In the genomic region with DNA sequence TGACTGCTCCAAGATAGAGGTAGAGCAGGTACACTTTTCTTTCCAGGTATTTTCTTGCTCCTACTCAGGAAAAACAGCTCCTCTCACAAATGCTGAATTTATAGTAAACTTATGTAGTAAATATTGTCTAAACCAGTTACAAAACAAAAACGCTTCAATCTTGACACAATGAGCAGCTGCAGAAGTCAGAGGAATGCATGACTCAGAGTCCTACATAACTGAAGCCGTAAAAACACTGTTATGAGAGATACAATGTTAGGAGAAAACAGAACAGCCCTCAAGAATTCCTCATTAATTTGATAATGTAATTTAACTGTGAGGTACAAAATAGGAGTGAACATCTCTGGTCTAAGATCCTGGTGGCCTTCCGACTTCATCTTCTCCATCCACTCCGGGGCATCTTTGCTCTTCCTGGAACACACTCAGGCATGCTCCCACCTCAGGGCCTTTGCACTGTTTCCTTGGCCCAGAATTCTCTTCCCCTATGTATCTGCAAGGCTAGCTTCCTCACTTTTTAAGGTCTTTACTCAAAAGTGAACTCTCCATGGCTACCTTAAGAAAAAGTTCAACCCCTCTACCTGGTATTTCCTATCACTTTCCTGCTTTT, we compare ENCODE assay signal across 10 cellular contexts.
A peak's percentile ranks its signal among the peaks of the same experiment; 100 is the strongest.
DNase-seq lines count a peak whose midpoint lies in the region; ATAC-seq, FAIRE-seq and TF ChIP-seq lines count a peak whose summit lies in the region.
"Had no signal": no experiment of that assay in that cellular context is flagged by ENCODE, and none has a peak within 500 bp of the region (broad histone marks: within the 10 kb centered on the region; RNA-seq: fewer than 3 reads in every experiment).

No MANE protein-coding gene starts in this region.

- no peak overlapping the region for H3K4me3 Mint-ChIP-seq in endodermal cell

- intact Hi-C loops in stomach (cut with DNase I; ENCODE audit: low total_unique reads) (no loop called here), posterior vena cava (cut with DNase I) (no loop called here)

- H3K4me2 ChIP-seq in Karpas-422 (ENCODE audit: low read depth, low read length, poor library complexity, severe bottlenecking) = no peak overlapping the region
- peak overlapping the region; percentile 65 for H3K4me2 ChIP-seq in keratinocyte (ENCODE audit: control insufficient read depth, extremely low read depth, insufficient read depth, low read depth, low read length)

- dilution Hi-C loops in keratinocyte (cut with MboI; ENCODE audit: extremely low pct_ligation_motif_present, low sequenced_read_pairs) = no loop called here

- H3K27me3 ChIP-seq in Karpas-422 (ENCODE audit: low read length) = no peaks in the 10 kb centered on the region
- no peaks in the 10 kb centered on the region for H3K27me3 ChIP-seq in keratinocyte (ENCODE audit: control insufficient read depth, extremely low read depth, insufficient read depth, low read length)
- H3K27me3 ChIP-seq in stomach = no peaks in the 10 kb centered on the region
- H3K27me3 ChIP-seq in endodermal cell (ENCODE audit: control insufficient read depth, insufficient read depth, low read length, poor library complexity, severe bottlenecking) = no peaks in the 10 kb centered on the region

- TF ChIP-seq CTCF in keratinocyte (optimal IDR thresholded peaks at IDR 0.05 in 1 of 3, IDR thresholded peaks at IDR 0.05 in 1 of 3, conservative IDR thresholded peaks at IDR 0.05 in 1 of 3; ENCODE audit: extremely low read depth in 1 of 3, insufficient read depth in 2 of 3, low read length in 3 of 3) (no peak), stomach (IDR thresholded peaks at IDR 0.05) (no peak), endodermal cell (conservative IDR thresholded peaks at IDR 0.05) (no peak)

- no peaks in the 10 kb centered on the region for H3K9me2 ChIP-seq in Karpas-422 (replicated peaks; ENCODE audit: insufficient read depth, low read length)

- DNase-seq in Karpas-422 (peak; percentile 12), caudate nucleus (lab: John Stamatoyannopoulos, UW) (no peak), keratinocyte (ENCODE audit: low read depth, low spot score) (no peak), stomach (no peak), posterior vena cava (ENCODE audit: low spot score) (no peak), pons (ENCODE audit: low spot score) (no peak), endodermal cell (no peak)
- DNase-seq: activated CD4-positive, CD25-positive, alpha-beta regulatory T cell; NCI-H2107 had no signal

- H3K4me3 ChIP-seq in Karpas-422 (ENCODE audit: low read length) = no peak overlapping the region
- H3K4me3 ChIP-seq in keratinocyte (ENCODE audit: control insufficient read depth in 2 of 3, extremely low read depth in 1 of 3, insufficient read depth in 2 of 3, low read depth in 1 of 3, low read length in 3 of 3) = no peak overlapping the region
- no peak overlapping the region for H3K4me3 ChIP-seq in stomach
- no peak overlapping the region for H3K4me3 ChIP-seq in endodermal cell (ENCODE audit: low read length)

- H3K27ac ChIP-seq in Karpas-422 (ENCODE audit: low read length) (no peak overlapping the region), caudate nucleus (ENCODE audit: low read depth, low read length) (peak overlapping the region; percentile 38), keratinocyte (ENCODE audit: control insufficient read depth, insufficient read depth, low read length) (peak overlapping the region; percentile 52), stomach (peak overlapping the region in 4 of 5 donors; percentile 48 to 74 (median 59)), endodermal cell (ENCODE audit: low read depth, low read length) (no peak overlapping the region)

- H2AFZ ChIP-seq in Karpas-422 (ENCODE audit: low read length) = no peak overlapping the region
- H2AFZ ChIP-seq in keratinocyte (ENCODE audit: control insufficient read depth, low read length) = no peak overlapping the region

- H3K36me3 ChIP-seq in Karpas-422 (ENCODE audit: insufficient read depth, low read length) (no peaks in the 10 kb centered on the region), keratinocyte (ENCODE audit: control insufficient read depth in 2 of 2, extremely low read depth in 1 of 2, insufficient read depth in 2 of 2, low read length in 2 of 2) (peaks cover 0 to 3% of the 10 kb centered on the region in 2 experiments), stomach (no peaks in the 10 kb centered on the region), endodermal cell (ENCODE audit: control insufficient read depth, insufficient read depth, low read length) (peaks cover 26% of the 10 kb centered on the region)

- ATAC-seq in GM21825 (IDR thresholded peaks at IDR 0.05; ENCODE audit: unreplicated experiment) = no peak

- no peaks in the 10 kb centered on the region for H3K27me3 Mint-ChIP-seq in endodermal cell (ENCODE audit: insufficient read depth)

- H3K4me1 ChIP-seq in Karpas-422 (ENCODE audit: low read length) = peaks cover 20% of the 10 kb centered on the region
- H3K4me1 ChIP-seq in keratinocyte (ENCODE audit: control insufficient read depth, extremely low read depth, insufficient read depth, low read length) = peaks cover 22% of the 10 kb centered on the region
- peaks cover 9 to 54% (median 31%) of the 10 kb centered on the region in 4 donors for H3K4me1 ChIP-seq in stomach
- peaks cover 5% of the 10 kb centered on the region for H3K4me1 ChIP-seq in endodermal cell (ENCODE audit: control insufficient read depth, insufficient read depth, low read length)

- FAIRE-seq in keratinocyte (lab: Jason Lieb, UNC) = peak; percentile 79

- H3K9ac ChIP-seq in Karpas-422 (ENCODE audit: low read length) (no peak overlapping the region), keratinocyte (ENCODE audit: control insufficient read depth, extremely low read depth, insufficient read depth, low read length) (peak overlapping the region; percentile 28), endodermal cell (ENCODE audit: extremely low read depth, low read length, poor library complexity, severe bottlenecking) (no peak overlapping the region)

- H3K79me2 ChIP-seq in Karpas-422 (ENCODE audit: low read length) (peaks cover 9% of the 10 kb centered on the region; the same call in 1 of the 2 replicates), keratinocyte (ENCODE audit: control insufficient read depth, insufficient read depth, low read length) (no peaks in the 10 kb centered on the region)

- H3K27ac Mint-ChIP-seq in endodermal cell = no peak overlapping the region

- TF ChIP-seq EP300 in stomach (IDR thresholded peaks at IDR 0.05) = no peak

- H3K9me1 ChIP-seq in keratinocyte (ENCODE audit: control insufficient read depth, extremely low read depth, insufficient read depth, low read length) = no peaks in the 10 kb centered on the region

- WGBS in stomach, 5 donors = 59 to 70% (median 66%) methylated on average over 4 of the region's 4 CpGs
- 96% methylated on average over 3 to 4 of the region's 4 CpGs for WGBS in endodermal cell (ENCODE audit: insufficient coverage in 1 of 2, insufficient read length in 1 of 2), 2 experiments

- H3K9me3 ChIP-seq in Karpas-422 (ENCODE audit: low read length) (no peaks in the 10 kb centered on the region), keratinocyte (ENCODE audit: control insufficient read depth, low read depth, low read length) (no peaks in the 10 kb centered on the region), stomach (no peaks in the 10 kb centered on the region), endodermal cell (ENCODE audit: control insufficient read depth, low read length) (no peaks in the 10 kb centered on the region)

- H3K9me3 Mint-ChIP-seq in endodermal cell = no peaks in the 10 kb centered on the region

- H3K36me3 Mint-ChIP-seq in endodermal cell (ENCODE audit: low read depth) = peaks cover 12% of the 10 kb centered on the region

- H4K20me1 ChIP-seq in Karpas-422 (ENCODE audit: insufficient read depth, low read depth, low read length) (no peaks in the 10 kb centered on the region), keratinocyte (ENCODE audit: control insufficient read depth, extremely low read depth, insufficient read depth, low read length) (no peaks in the 10 kb centered on the region)

- peaks cover 39% of the 10 kb centered on the region for H3K4me1 Mint-ChIP-seq in endodermal cell

- no peak for TF ChIP-seq POLR2A in stomach (IDR thresholded peaks at IDR 0.05)

Comparison
In these comparisons a context has a peak if more than half of its experiments do, and no peak if none do; other contexts are left out.
1. H3K27ac ChIP-seq: peak in caudate nucleus (single experiment), keratinocyte (single experiment) and stomach (4 of 5); none in Karpas-422 (single experiment) and endodermal cell (single experiment).